14 cellular contexts compared by ENCODE assay signal in genomic region chr1:14881775-14882672, GRCh38.
DNase-seq lines count a peak whose midpoint lies in the region; ATAC-seq and TF ChIP-seq lines count a peak whose summit lies in the region.
"Had no signal": no experiment of that assay in that cellular context is flagged by ENCODE, and none has a peak within 500 bp of the region (broad histone marks: within the 10 kb centered on the region; RNA-seq: fewer than 3 reads in every experiment).

No MANE protein-coding gene starts in this region.

- H3K9me3 ChIP-seq in esophagus (ENCODE audit: control insufficient read depth in 2 of 2, insufficient read depth in 1 of 2, low read depth in 1 of 2, low read length in 1 of 2) (no peaks in the 10 kb centered on the region), WERI-Rb-1 (ENCODE audit: severe bottlenecking) (no peaks in the 10 kb centered on the region), right atrium auricular region (no peaks in the 10 kb centered on the region)
- H3K9me3 ChIP-seq: thoracic aorta had no signal

- H3K27ac ChIP-seq in esophagus (ENCODE audit: low read depth in 2 of 2, low read length in 1 of 2): peak overlapping the region; percentile 79 to 91
- H3K27ac ChIP-seq in WERI-Rb-1: no peak overlapping the region
- no peak overlapping the region for H3K27ac ChIP-seq in right atrium auricular region
- H3K27ac ChIP-seq: thoracic aorta had no signal

- H3K4me1 ChIP-seq in esophagus (ENCODE audit: control insufficient read depth in 2 of 2, insufficient read depth in 2 of 2, low read length in 1 of 2) (peaks cover 2 to 17% of the 10 kb centered on the region in 2 donors), right atrium auricular region (no peaks in the 10 kb centered on the region)

- DNase-seq in GM20000 (ENCODE audit: low spot score) (peak; percentile 41), DMS 273 treated with DMSO at 0.1 percent for 48 hours (lab: John Stamatoyannopoulos, UW) (no peak), WERI-Rb-1 (no peak), right atrium auricular region (ENCODE audit: low spot score) (no peak)
- DNase-seq: activated CD4-positive, alpha-beta T cell treated with anti-CD3 and anti-CD28 coated beads for 4 hours; activated naive CD8-positive, alpha-beta T cell treated with anti-CD3 and anti-CD28 coated beads, Interleukin-2, amount 10 ng/mL, durations not matched to agents 7 days and 5 days; effector memory CD8-positive, alpha-beta T cell; NCI-H187; Right ventricle myocardium superior; stimulated activated CD4-positive, alpha-beta T cell treated with anti-CD3 and anti-CD28 coated beads, Interleukin-1b, Interleukin-23, amount 100 ng/mL, for 48 hours had no signal

- WGBS in esophagus, 2 donors: 72 to 84% methylated on average over 9 of the region's 9 CpGs

- no peaks in the 10 kb centered on the region for H3K27me3 ChIP-seq in esophagus (ENCODE audit: control insufficient read depth in 1 of 2, insufficient read depth in 2 of 2, low read length in 2 of 2)
- H3K27me3 ChIP-seq in WERI-Rb-1 (ENCODE audit: insufficient read depth, low read depth, severe bottlenecking): no peaks in the 10 kb centered on the region
- H3K27me3 ChIP-seq in right atrium auricular region: no peaks in the 10 kb centered on the region

- H3K36me3 ChIP-seq in esophagus (ENCODE audit: control insufficient read depth in 2 of 2, insufficient read depth in 2 of 2, low read length in 1 of 2) (no peaks in the 10 kb centered on the region), WERI-Rb-1 (no peaks in the 10 kb centered on the region), right atrium auricular region (no peaks in the 10 kb centered on the region)
- H3K36me3 ChIP-seq: thoracic aorta had no signal

- TF ChIP-seq CTCF in GM20000 (IDR thresholded peaks at IDR 0.05; ENCODE audit: extremely low read depth, missing control alignments): no peak
- TF ChIP-seq CTCF in WERI-Rb-1 (IDR thresholded peaks at IDR 0.05; ENCODE audit: low read depth, low read length): no peak
- TF ChIP-seq CTCF in right atrium auricular region (IDR thresholded peaks at IDR 0.05): no peak

- H3K4me3 ChIP-seq in esophagus (ENCODE audit: low read depth in 1 of 2, low read length in 2 of 2) (no peak overlapping the region), WERI-Rb-1 (ENCODE audit: low read depth, low read length) (no peak overlapping the region), right atrium auricular region (no peak overlapping the region)
- H3K4me3 ChIP-seq: thoracic aorta had no signal

- peak; percentile 69 for ATAC-seq in HG03439 (IDR thresholded peaks at IDR 0.05; ENCODE audit: unreplicated experiment)
- ATAC-seq in GM18858 (IDR thresholded peaks at IDR 0.05; ENCODE audit: unreplicated experiment): no peak
- ATAC-seq: effector memory CD8-positive, alpha-beta T cell had no signal

Comparison
In these comparisons a context has a peak if more than half of its experiments do, and no peak if none do; other contexts are left out.
1. H3K27ac ChIP-seq: peak in esophagus (2 of 2); none in WERI-Rb-1 (single experiment) and right atrium auricular region (0 of 2).